ENCODE assay signal across 8 cellular contexts in genomic region chr19:12665646-12666304, GRCh38. TPM values are rescaled to one million over a fixed set of nuclear protein-coding genes. Genes with fewer than 3 reads are reported as not detected.
DNase-seq lines count a peak whose midpoint lies in the region; ATAC-seq and TF ChIP-seq lines count a peak whose summit lies in the region.

No MANE protein-coding gene starts in this region.

- DNase-seq in stimulated activated CD4-positive, alpha-beta T cell treated with anti-CD3 and anti-CD28 coated beads, Interleukin-1b, Interleukin-23, amount 100 ng/mL, for 48 hours: peak; percentile 27
- no peak for DNase-seq in stimulated activated CD4-positive, alpha-beta T cell treated with anti-CD3 and anti-CD28 coated beads, Interleukin-4, amount 100 ng/mL, for 24 hours
- DNase-seq in adrenal gland (no peak), right lobe of liver (no peak), upper lobe of left lung (peak in 1 of 2 donors; percentile 27), A172 (ENCODE audit: low spot score) (no peak), amniotic stem cell (lab: John Stamatoyannopoulos, UW) (no peak), NCI-H1105 treated with DMSO at 0.1 percent for 48 hours (lab: John Stamatoyannopoulos, UW) (no peak)

- intact Hi-C loops in adrenal gland (cut with DNase I) (loop anchor here in 1 of 2 donors (5.0 kb wide), 1 partner anchor 53 kb away; the partner anchor contains the start of genes ZNF490 and ZNF791), right lobe of liver (cut with DNase I) (loop anchor here in 1 of 2 donors (10.0 kb wide), 1 partner anchor 101 kb away; no protein-coding TSS in a partner anchor)

- WGBS in adrenal gland, 4 donors: 35 to 47% (median 45%) methylated on average over 4 to 12 of the region's 12 CpGs
- 35% methylated on average over 7 of the region's 12 CpGs for WGBS in right lobe of liver (ENCODE audit: insufficient coverage, low coverage, low lambda C conversion rate, missing lambda C conversion rate)
- 47 to 49% methylated on average over 6 to 12 of the region's 12 CpGs for WGBS in upper lobe of left lung, 2 donors

- H3K4me3 ChIP-seq in adrenal gland (peak overlapping the region in 3 of 4 donors; percentile 60 to 80 (median 71)), right lobe of liver (peak overlapping the region; percentile 68 to 93 (median 83)), upper lobe of left lung (peak overlapping the region; percentile 69 to 90 (median 80))

- H3K9me3 ChIP-seq in adrenal gland (replicated peaks in 1 of 3): no peaks in the 10 kb centered on the region
- H3K9me3 ChIP-seq in right lobe of liver: no peaks in the 10 kb centered on the region
- no peaks in the 10 kb centered on the region for H3K9me3 ChIP-seq in upper lobe of left lung

- H3K27ac ChIP-seq in adrenal gland (peak overlapping the region in 1 of 5 donors; percentile 72), right lobe of liver (peak overlapping the region in 2 of 3 donors; percentile 65 to 81), upper lobe of left lung (peak overlapping the region; percentile 79 to 89 (median 84))

- H3K36me3 ChIP-seq in adrenal gland (replicated peaks in 1 of 2) (peaks cover 0 to 32% of the 10 kb centered on the region in 2 donors), right lobe of liver (peaks cover 0 to 29% (median 4%) of the 10 kb centered on the region in 4 donors), upper lobe of left lung (peaks cover 5 to 42% (median 29%) of the 10 kb centered on the region in 4 donors)

- ATAC-seq in right lobe of liver (peak in 1 of 4 donors; percentile 1), upper lobe of left lung (ENCODE audit: low FRiP score in 2 of 2) (no peak)

- TF ChIP-seq EP300 in upper lobe of left lung (IDR thresholded peaks at IDR 0.05): no peak

- no peaks in the 10 kb centered on the region for H3K27me3 ChIP-seq in adrenal gland
- no peaks in the 10 kb centered on the region for H3K27me3 ChIP-seq in right lobe of liver
- H3K27me3 ChIP-seq in upper lobe of left lung: no peaks in the 10 kb centered on the region

- H3K4me1 ChIP-seq in adrenal gland (replicated peaks in 1 of 2) (peaks cover 17 to 36% of the 10 kb centered on the region in 2 donors), right lobe of liver (peaks cover 0 to 27% (median 12%) of the 10 kb centered on the region in 4 donors), upper lobe of left lung (peaks cover 39 to 54% (median 44%) of the 10 kb centered on the region in 4 donors)

- TF ChIP-seq POLR2A in adrenal gland (IDR thresholded peaks at IDR 0.05) (no peak), right lobe of liver (IDR thresholded peaks at IDR 0.05) (no peak), upper lobe of left lung (IDR thresholded peaks at IDR 0.05) (no peak)

- TF ChIP-seq CTCF in adrenal gland (IDR thresholded peaks at IDR 0.05): no peak
- no peak for TF ChIP-seq CTCF in right lobe of liver (IDR thresholded peaks at IDR 0.05)
- TF ChIP-seq CTCF in upper lobe of left lung (IDR thresholded peaks at IDR 0.05): no peak

RNA-seq across cellular contexts. Expression of gene MAN2B1, which starts 0.8 kb away (rescaled TPM):
- total RNA-seq in adrenal gland (100 to 1,000 TPM in 6 of 8 donors, 10 to 100 TPM in 2; 69.3 to 131 (median 113) TPM), right lobe of liver (10 to 100 TPM; 32.7 to 76.5 (median 53.6) TPM), upper lobe of left lung (100 to 1,000 TPM in 5 of 6 donors, 10 to 100 TPM in 1; 56.8 to 299 (median 121) TPM)
- polyA plus RNA-seq in adrenal gland: 100 to 1,000 TPM in 2 of 3 donors, 10 to 100 TPM in 1; 19.5 to 194 (median 152) TPM
- total RNA-seq in A172 (2014; rRNA removed; shearing (Covaris generic)): 45.7 and 65.6 TPM in 2 replicates

RNA-seq across cellular contexts. Expression of gene WDR83, which starts 0.8 kb away (rescaled TPM):
- total RNA-seq in adrenal gland: 10 to 100 TPM; 11.4 to 20.5 (median 15.0) TPM
- polyA plus RNA-seq in adrenal gland: 10 to 100 TPM in 2 of 3 donors, 1 to 10 TPM in 1; 3.9 to 68.5 (median 56.1) TPM
- 1 to 10 TPM; 2.5 to 6.2 (median 4.2) TPM for total RNA-seq in right lobe of liver
- 10 to 100 TPM in 2 of 6 donors, 1 to 10 TPM in 4; 6.1 to 12.9 (median 8.4) TPM for total RNA-seq in upper lobe of left lung
- total RNA-seq in A172 (2014; rRNA removed; shearing (Covaris generic)): 14.9 and 15.1 TPM in 2 replicates

RNA-seq across cellular contexts. Expression of gene DHPS, which starts 15.9 kb away (rescaled TPM):
- total RNA-seq in adrenal gland (100 to 1,000 TPM in 5 of 8 donors, 10 to 100 TPM in 3; 80.4 to 197 (median 124) TPM), right lobe of liver (10 to 100 TPM; 29.5 to 60.5 (median 45.8) TPM), upper lobe of left lung (100 to 1,000 TPM in 2 of 6 donors, 10 to 100 TPM in 4; 71.6 to 190 (median 94.3) TPM)
- polyA plus RNA-seq in adrenal gland: 100 to 1,000 TPM in 2 of 3 donors, 10 to 100 TPM in 1; 64.5 to 166 (median 137) TPM
- total RNA-seq in A172 (2014; rRNA removed; shearing (Covaris generic)): 132 and 170 TPM in 2 replicates

RNA-seq across cellular contexts. Expression of gene GNG14, which starts 22.0 kb away (rescaled TPM):
- total RNA-seq in adrenal gland (not detected), right lobe of liver (not detected), upper lobe of left lung (not detected)
- polyA plus RNA-seq in adrenal gland: not detected
- not detected in 2 replicates for total RNA-seq in A172 (2014; rRNA removed; shearing (Covaris generic))

RNA-seq across cellular contexts. Expression of gene FBXW9, which starts 30.7 kb away (rescaled TPM):
- 10 to 100 TPM in 4 of 8 donors, 1 to 10 TPM in 4; 6.9 to 14.7 (median 10.6) TPM for total RNA-seq in adrenal gland
- polyA plus RNA-seq in adrenal gland: 1 to 10 TPM; 2.1 to 6.8 (median 6.4) TPM
- 1 to 10 TPM; 1.6 to 4.9 (median 2.6) TPM for total RNA-seq in right lobe of liver
- 10 to 100 TPM in 2 of 6 donors, 1 to 10 TPM in 4; 6.5 to 13.7 (median 8.7) TPM for total RNA-seq in upper lobe of left lung
- 16.7 and 21.8 TPM in 2 replicates for total RNA-seq in A172 (2014; rRNA removed; shearing (Covaris generic))
